In the genomic region with DNA sequence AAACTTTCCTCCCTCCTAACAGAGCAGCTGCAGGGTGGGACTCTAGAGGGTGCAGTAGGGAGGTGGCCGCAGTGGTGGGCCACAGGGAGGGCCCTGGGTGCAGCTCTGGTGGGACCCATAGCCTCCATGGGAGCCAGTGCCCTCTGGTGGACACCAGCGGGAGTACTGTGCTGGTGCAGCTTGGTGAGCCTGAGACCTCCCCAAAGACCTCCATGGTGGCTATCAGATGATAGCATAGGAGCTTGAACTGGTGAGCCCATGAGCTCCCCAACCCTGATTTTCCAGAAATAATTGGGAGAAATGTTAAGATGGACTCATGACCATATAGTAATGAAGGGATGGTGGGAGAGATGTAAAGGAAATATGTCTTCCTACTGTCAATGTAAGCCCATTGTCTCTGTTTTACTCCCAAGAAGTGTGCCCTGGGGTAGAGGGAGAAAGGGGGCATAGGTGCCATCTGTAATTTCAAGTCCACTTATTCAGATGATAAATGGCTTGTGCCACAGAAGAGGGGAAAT, we compare ENCODE assay signal across 8 cellular contexts.
DNase-seq lines count a peak whose midpoint lies in the region; ATAC-seq, FAIRE-seq and TF ChIP-seq lines count a peak whose summit lies in the region.

No MANE protein-coding gene starts in this region.

- no peak overlapping the region for H3K27ac ChIP-seq in endothelial cell of umbilical vein (ENCODE audit: insufficient read depth, low read depth, low read length)

- DNase-seq in AG09319 (ENCODE audit: extremely low read depth, low read depth) (no peak), SK-MEL-5 (ENCODE audit: low read depth, low spot score) (peak; percentile 79), endothelial cell of umbilical vein (ENCODE audit: low read depth, low spot score) (peak; percentile 6), hypothalamus (lab: John Stamatoyannopoulos, UW) (no peak)
- DNase-seq in stimulated activated CD8-positive, alpha-beta memory T cell treated with anti-CD3 and anti-CD28 coated beads, Interleukin-4, amount 100 ng/mL, for 24 hours (ENCODE audit: low read depth) = peak; percentile 13
- DNase-seq in effector CD4-positive, alpha-beta T cell = no peak

- intact Hi-C loops in endothelial cell of umbilical vein (cut with micrococcal nuclease) = loop anchor here (1.0 to 2.0 kb wide), 3 partner anchors 46 to 323 kb away; no protein-coding TSS in a partner anchor

- no peak overlapping the region for H2AFZ ChIP-seq in endothelial cell of umbilical vein (ENCODE audit: low read depth, low read length)

- dilution Hi-C loops in endothelial cell of umbilical vein (cut with MboI; ENCODE audit: extremely low pct_ligation_motif_present, low sequenced_read_pairs) = no loop called here

- CTCF ChIA-PET in endothelial cell of umbilical vein (lab: Charles Lee) = interaction anchor here (0.6 to 2.6 kb wide), 27 partner anchors 9 to 1631 kb away, joined by 3 to 17 read pairs (median 4); partner anchors contain the start of gene GAS2L3

- no peak overlapping the region for H3K9ac ChIP-seq in endothelial cell of umbilical vein (replicated peaks; ENCODE audit: extremely low read depth, insufficient read depth, low read length)

- no peaks in the 10 kb centered on the region for H3K9me3 ChIP-seq in endothelial cell of umbilical vein (replicated peaks; ENCODE audit: control insufficient read depth, insufficient read depth, low read length)

- ATAC-seq in GM18511 (IDR thresholded peaks at IDR 0.05; ENCODE audit: unreplicated experiment) = peak; percentile 67
- peak; percentile 74 for ATAC-seq in HG03025 (IDR thresholded peaks at IDR 0.05; ENCODE audit: low FRiP score, unreplicated experiment)

- in situ Hi-C loops in SK-MEL-5 (cut with HindIII; ENCODE audit: low pct_unique_long_range_greater_than_20kb, low sequenced_read_pairs) = no loop called here

- no peak overlapping the region for H3K4me2 ChIP-seq in endothelial cell of umbilical vein (ENCODE audit: insufficient read depth, low read length)

- H3K79me2 ChIP-seq in endothelial cell of umbilical vein (ENCODE audit: control insufficient read depth, insufficient read depth, low read length) = no peaks in the 10 kb centered on the region

- no TSS peak for BruUV-seq in endothelial cell of umbilical vein (replicated peaks; lab: Mats Ljungman, UMichigan)

- peaks cover 0 to 8% of the 10 kb centered on the region in 2 experiments for H3K27me3 ChIP-seq in endothelial cell of umbilical vein (ENCODE audit: control insufficient read depth in 2 of 2, insufficient read depth in 2 of 2, low read length in 2 of 2)

- no peak overlapping the region for H3K4me3 ChIP-seq in endothelial cell of umbilical vein (replicated peaks in 1 of 3; ENCODE audit: insufficient read depth in 1 of 3, low read depth in 1 of 3, low read length in 3 of 3)

- POLR2A ChIA-PET in endothelial cell of umbilical vein (lab: Charles Lee) = no interaction called here

- H3K9me1 ChIP-seq in endothelial cell of umbilical vein (replicated peaks; ENCODE audit: control insufficient read depth, extremely low read depth, insufficient read depth, low read length) = no peaks in the 10 kb centered on the region

- FAIRE-seq in endothelial cell of umbilical vein (lab: Jason Lieb, UNC) = no peak

- TF ChIP-seq CTCF in AG09319 (IDR thresholded peaks at IDR 0.05; ENCODE audit: low read depth, low read length) (peak; percentile 47), endothelial cell of umbilical vein (IDR thresholded peaks at IDR 0.05; ENCODE audit: extremely low read depth in 1 of 2, insufficient read depth in 1 of 2, low read depth in 1 of 2, low read length in 2 of 2) (peak; percentile 68 to 82)

- H4K20me1 ChIP-seq in endothelial cell of umbilical vein (replicated peaks; ENCODE audit: control insufficient read depth, extremely low read depth, insufficient read depth, low read length) = no peaks in the 10 kb centered on the region

- no peak for TF ChIP-seq POLR2A in endothelial cell of umbilical vein (IDR thresholded peaks at IDR 0.05; ENCODE audit: low read depth, low read length)

- peaks cover 5% of the 10 kb centered on the region for H3K4me1 ChIP-seq in endothelial cell of umbilical vein (ENCODE audit: control insufficient read depth, extremely low read depth, insufficient read depth, low read length)

- H3K36me3 ChIP-seq in endothelial cell of umbilical vein (ENCODE audit: control insufficient read depth in 2 of 2, extremely low read depth in 1 of 2, insufficient read depth in 2 of 2, low read length in 2 of 2) = no peaks in the 10 kb centered on the region

TF ChIP-seq in endothelial cell of umbilical vein, 7 proteins besides CTCF, POLR2A, EP300 and RAD21:
- no peak for TF ChIP-seq POLR2AphosphoS5 (IDR thresholded peaks at IDR 0.05; ENCODE audit: insufficient read depth, low read depth, low read length)
- no peak for TF ChIP-seq GATA2 (IDR thresholded peaks at IDR 0.05; ENCODE audit: insufficient read depth, insufficient read length, low read depth, low read length)
- TF ChIP-seq JUN (IDR thresholded peaks at IDR 0.05; ENCODE audit: borderline replicate concordance, insufficient read depth, insufficient read length, low read depth) = no peak
- no peak for TF ChIP-seq FOS (IDR thresholded peaks at IDR 0.05; ENCODE audit: borderline replicate concordance, insufficient read depth, low read length)
- TF ChIP-seq, protein P1, sequence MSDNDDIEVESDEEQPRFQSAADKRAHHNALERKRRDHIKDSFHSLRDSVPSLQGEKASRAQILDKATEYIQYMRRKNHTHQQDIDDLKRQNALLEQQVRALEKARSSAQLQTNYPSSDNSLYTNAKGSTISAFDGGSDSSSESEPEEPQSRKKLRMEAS (IDR thresholded peaks at IDR 0.05; ENCODE audit: insufficient read depth, insufficient read length) = no peak
- no peak for TF ChIP-seq MYC (IDR thresholded peaks at IDR 0.05; ENCODE audit: low read depth, low read length)
- no peak for TF ChIP-seq EZH2 (IDR thresholded peaks at IDR 0.05; ENCODE audit: borderline replicate concordance, low read depth, low read length, severe bottlenecking)

Comparison
In these comparisons a context has a peak if more than half of its experiments do, and no peak if none do; other contexts are left out.
1. DNase-seq: peak in SK-MEL-5 (single experiment), endothelial cell of umbilical vein (single experiment) and stimulated activated CD8-positive, alpha-beta memory T cell treated with anti-CD3 and anti-CD28 coated beads, Interleukin-4, amount 100 ng/mL, for 24 hours (single experiment); none in AG09319 (single experiment), effector CD4-positive, alpha-beta T cell (single experiment) and hypothalamus (0 of 51).